2 cellular contexts compared by ENCODE assay signal in the genomic region with DNA sequence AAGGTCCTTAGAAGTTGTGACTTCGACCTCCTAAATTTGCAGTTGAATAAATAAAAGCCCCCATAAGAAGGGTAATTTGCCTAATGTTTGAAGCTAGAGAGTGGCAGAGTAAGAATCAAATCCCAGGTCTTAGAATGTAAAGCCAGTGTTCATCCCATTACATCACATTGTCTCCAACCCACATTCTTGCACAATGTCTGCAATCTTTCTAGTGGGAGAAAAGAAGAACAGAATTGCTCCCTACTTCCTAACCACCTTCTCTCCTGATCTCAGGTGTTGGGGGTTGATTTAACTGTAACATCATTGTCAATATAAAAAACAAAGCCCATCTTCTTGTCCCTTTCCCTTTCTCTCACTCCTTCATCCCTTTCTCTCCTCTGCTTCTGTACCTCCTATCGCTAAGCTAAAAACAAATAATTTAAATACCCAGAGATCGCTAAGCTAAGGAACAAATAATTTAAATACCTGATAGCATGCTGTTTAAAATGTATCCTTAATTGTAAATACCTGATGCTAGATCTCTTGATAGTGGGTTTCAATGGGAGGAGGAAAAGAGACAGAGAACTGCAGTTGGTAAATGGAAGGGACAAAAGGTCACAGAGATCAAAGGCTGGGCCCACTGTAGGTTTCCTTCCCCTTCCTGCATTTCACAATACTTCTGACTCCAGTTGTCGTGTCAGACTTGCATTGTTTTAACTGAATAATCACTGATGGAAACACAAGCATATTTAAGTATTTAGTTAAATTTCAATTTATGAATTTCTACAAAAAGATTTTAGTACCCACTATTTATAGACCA.
TF ChIP-seq lines count a peak whose summit lies in the region.

No MANE protein-coding gene starts in this region.

TF ChIP-seq in HCT116, 20 proteins besides CTCF, POLR2A, EP300 and RAD21:
- TF ChIP-seq EZH2phosphoT487 (IDR thresholded peaks at IDR 0.05; ENCODE audit: borderline replicate concordance) (no peak), TCF7L2 (IDR thresholded peaks at IDR 0.05; ENCODE audit: borderline replicate concordance, extremely low read depth, insufficient read depth, insufficient read length) (peak; percentile 60)

TF ChIP-seq in endothelial cell of umbilical vein, 7 proteins besides CTCF, POLR2A, EP300 and RAD21:
- TF ChIP-seq POLR2AphosphoS5 (IDR thresholded peaks at IDR 0.05; ENCODE audit: insufficient read depth, low read depth, low read length) = no peak
- TF ChIP-seq FOS (IDR thresholded peaks at IDR 0.05; ENCODE audit: borderline replicate concordance, insufficient read depth, low read length) = peak; percentile 6
- TF ChIP-seq, protein P1, sequence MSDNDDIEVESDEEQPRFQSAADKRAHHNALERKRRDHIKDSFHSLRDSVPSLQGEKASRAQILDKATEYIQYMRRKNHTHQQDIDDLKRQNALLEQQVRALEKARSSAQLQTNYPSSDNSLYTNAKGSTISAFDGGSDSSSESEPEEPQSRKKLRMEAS (IDR thresholded peaks at IDR 0.05; ENCODE audit: insufficient read depth, insufficient read length) = no peak
- peak; percentile 53 for TF ChIP-seq GATA2 (IDR thresholded peaks at IDR 0.05; ENCODE audit: insufficient read depth, insufficient read length, low read depth, low read length)
- no peak for TF ChIP-seq JUN (IDR thresholded peaks at IDR 0.05; ENCODE audit: borderline replicate concordance, insufficient read depth, insufficient read length, low read depth)
